8 cellular contexts compared by ENCODE assay signal in the genomic region with DNA sequence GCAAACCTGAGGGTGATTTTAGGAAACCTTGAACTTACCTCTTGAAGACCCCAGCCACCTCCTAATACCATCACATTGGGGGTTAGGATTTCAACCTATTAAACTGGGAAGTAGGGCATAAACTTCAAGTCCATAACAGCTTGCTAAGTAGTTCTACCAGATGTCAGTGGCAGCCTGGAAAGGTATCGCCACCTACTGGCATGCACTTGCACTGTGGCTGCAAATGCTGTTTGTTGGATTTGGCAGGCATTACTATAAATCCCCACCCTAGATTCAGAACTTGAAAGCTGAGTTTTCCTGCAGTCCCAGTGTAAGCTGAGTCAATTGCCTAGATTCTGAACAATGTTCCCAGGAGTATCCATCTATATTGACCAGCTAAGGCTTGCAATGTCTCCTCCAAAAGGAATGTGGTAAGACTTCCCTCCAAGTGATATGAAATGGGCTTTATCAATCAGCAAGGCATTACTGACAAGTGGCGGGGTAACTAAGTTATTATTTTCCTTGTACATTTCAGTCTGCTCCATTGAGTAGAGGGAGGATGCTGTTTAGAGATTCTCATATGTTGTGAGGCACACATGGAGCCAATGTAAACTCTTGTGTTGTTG.
DNase-seq lines count a peak whose midpoint lies in the region; ATAC-seq, FAIRE-seq and TF ChIP-seq lines count a peak whose summit lies in the region.

No MANE protein-coding gene starts in this region.

- FAIRE-seq in endothelial cell of umbilical vein (lab: Jason Lieb, UNC), result peak; percentile 89

- 86 to 87% methylated on average over 2 of the region's 2 CpGs for WGBS in testis, 2 donors

- H3K4me3 Mint-ChIP-seq in nephron, result no peak overlapping the region

- no peaks in the 10 kb centered on the region for H3K4me1 Mint-ChIP-seq in nephron

- H2AFZ ChIP-seq in endothelial cell of umbilical vein (ENCODE audit: low read depth, low read length), result no peak overlapping the region

- no peak for TF ChIP-seq POLR2A in endothelial cell of umbilical vein (IDR thresholded peaks at IDR 0.05; ENCODE audit: low read depth, low read length)
- TF ChIP-seq POLR2A in testis (IDR thresholded peaks at IDR 0.05), result no peak

- H3K27me3 ChIP-seq in endothelial cell of umbilical vein (ENCODE audit: control insufficient read depth in 2 of 2, insufficient read depth in 2 of 2, low read length in 2 of 2) (no peaks in the 10 kb centered on the region), testis (no peaks in the 10 kb centered on the region)

- no peaks in the 10 kb centered on the region for H3K36me3 ChIP-seq in endothelial cell of umbilical vein (ENCODE audit: control insufficient read depth in 2 of 2, extremely low read depth in 1 of 2, insufficient read depth in 2 of 2, low read length in 2 of 2)
- no peaks in the 10 kb centered on the region for H3K36me3 ChIP-seq in testis (ENCODE audit: low read depth, missing control alignments)

- ATAC-seq in GM21526 (IDR thresholded peaks at IDR 0.05; ENCODE audit: low FRiP score, unreplicated experiment) (peak; percentile 62), HG03039 (IDR thresholded peaks at IDR 0.05; ENCODE audit: unreplicated experiment) (no peak)

- H3K9ac ChIP-seq in endothelial cell of umbilical vein (replicated peaks; ENCODE audit: extremely low read depth, insufficient read depth, low read length), result no peak overlapping the region

- CTCF ChIA-PET in endothelial cell of umbilical vein (lab: Charles Lee), result interaction anchor here (0.6 to 3.2 kb wide), 76 partner anchors 10 to 571 kb away, joined by 3 to 28 read pairs (median 3); no protein-coding TSS in a partner anchor

- H3K9me3 ChIP-seq in endothelial cell of umbilical vein (replicated peaks; ENCODE audit: control insufficient read depth, insufficient read depth, low read length) (no peaks in the 10 kb centered on the region), testis (no peaks in the 10 kb centered on the region)

- no peaks in the 10 kb centered on the region for H3K9me1 ChIP-seq in endothelial cell of umbilical vein (replicated peaks; ENCODE audit: control insufficient read depth, extremely low read depth, insufficient read depth, low read length)

- peak; percentile 90 for TF ChIP-seq CTCF in C4-2B (conservative IDR thresholded peaks at IDR 0.05)
- peak; percentile 81 to 83 for TF ChIP-seq CTCF in endothelial cell of umbilical vein (IDR thresholded peaks at IDR 0.05; ENCODE audit: extremely low read depth in 1 of 2, insufficient read depth in 1 of 2, low read depth in 1 of 2, low read length in 2 of 2)
- TF ChIP-seq CTCF in nephron (IDR thresholded peaks at IDR 0.05; ENCODE audit: unreplicated experiment in 3 of 3), result peak; percentile 37 to 47 (median 43)
- TF ChIP-seq CTCF in testis (IDR thresholded peaks at IDR 0.05), result peak; percentile 27 to 62 (median 51)

- H3K79me2 ChIP-seq in endothelial cell of umbilical vein (ENCODE audit: control insufficient read depth, insufficient read depth, low read length), result no peaks in the 10 kb centered on the region

- dilution Hi-C loops in endothelial cell of umbilical vein (cut with MboI; ENCODE audit: extremely low pct_ligation_motif_present, low sequenced_read_pairs), result no loop called here

- POLR2A ChIA-PET in endothelial cell of umbilical vein (lab: Charles Lee), result interaction anchor here (0.6 kb wide), 1 partner anchor 177 kb away, joined by 3 read pairs; no protein-coding TSS in a partner anchor

- BruUV-seq in endothelial cell of umbilical vein (replicated peaks; lab: Mats Ljungman, UMichigan), result no TSS peak

- H3K9me3 Mint-ChIP-seq in nephron, result peaks cover 9% of the 10 kb centered on the region

- H3K27ac ChIP-seq in C4-2B, result no peak overlapping the region
- no peak overlapping the region for H3K27ac ChIP-seq in endothelial cell of umbilical vein (ENCODE audit: insufficient read depth, low read depth, low read length)
- H3K27ac ChIP-seq in testis, result no peak overlapping the region

- H3K4me2 ChIP-seq in endothelial cell of umbilical vein (ENCODE audit: insufficient read depth, low read length), result no peak overlapping the region

- no peaks in the 10 kb centered on the region for H3K36me3 Mint-ChIP-seq in nephron (ENCODE audit: low read depth)

- H4K20me1 ChIP-seq in endothelial cell of umbilical vein (replicated peaks; ENCODE audit: control insufficient read depth, extremely low read depth, insufficient read depth, low read length), result no peaks in the 10 kb centered on the region

- peak; percentile 45 to 74 for DNase-seq in NCI-H524 (lab: John Stamatoyannopoulos, UW)
- DNase-seq in activated CD8-positive, alpha-beta memory T cell treated with anti-CD3 and anti-CD28 coated beads for 1 hour (ENCODE audit: extremely low read depth in 1 of 2, low read depth in 1 of 2), result peak; percentile 12 to 35
- peak; percentile 85 for DNase-seq in endothelial cell of umbilical vein (ENCODE audit: low read depth, low spot score)
- DNase-seq in testis, result peak; percentile 71

- no peaks in the 10 kb centered on the region for H3K27me3 Mint-ChIP-seq in nephron (ENCODE audit: low read depth)

- H3K4me1 ChIP-seq in endothelial cell of umbilical vein (ENCODE audit: control insufficient read depth, extremely low read depth, insufficient read depth, low read length) (no peaks in the 10 kb centered on the region), testis (no peaks in the 10 kb centered on the region)

- no peak overlapping the region for H3K27ac Mint-ChIP-seq in nephron

- H3K4me3 ChIP-seq in endothelial cell of umbilical vein (replicated peaks in 1 of 3; ENCODE audit: insufficient read depth in 1 of 3, low read depth in 1 of 3, low read length in 3 of 3) (no peak overlapping the region), testis (no peak overlapping the region)

- intact Hi-C loops in endothelial cell of umbilical vein (cut with micrococcal nuclease), result loop anchor here (1.0 to 10.0 kb wide), 8 partner anchors 129 to 439 kb away; no protein-coding TSS in a partner anchor
- intact Hi-C loops in testis (cut with DNase I; ENCODE audit: low total_unique reads), result no loop called here

TF ChIP-seq in endothelial cell of umbilical vein, 7 proteins besides CTCF, POLR2A, EP300 and RAD21:
- TF ChIP-seq EZH2 (IDR thresholded peaks at IDR 0.05; ENCODE audit: borderline replicate concordance, low read depth, low read length, severe bottlenecking) (no peak), POLR2AphosphoS5 (IDR thresholded peaks at IDR 0.05; ENCODE audit: insufficient read depth, low read depth, low read length) (no peak), MYC (IDR thresholded peaks at IDR 0.05; ENCODE audit: low read depth, low read length) (no peak), GATA2 (IDR thresholded peaks at IDR 0.05; ENCODE audit: insufficient read depth, insufficient read length, low read depth, low read length) (no peak), JUN (IDR thresholded peaks at IDR 0.05; ENCODE audit: borderline replicate concordance, insufficient read depth, insufficient read length, low read depth) (no peak), MAX (IDR thresholded peaks at IDR 0.05; ENCODE audit: insufficient read depth, insufficient read length) (no peak), FOS (IDR thresholded peaks at IDR 0.05; ENCODE audit: borderline replicate concordance, insufficient read depth, low read length) (no peak)

Comparison
In these comparisons a context has a peak if more than half of its experiments do, and no peak if none do; other contexts are left out.
1. DNase-seq: peak in every context shown above with its lines; median percentile 85 in endothelial cell of umbilical vein; 71 in testis; 60 in NCI-H524; 24 in activated CD8-positive, alpha-beta memory T cell treated with anti-CD3 and anti-CD28 coated beads for 1 hour.